In the genomic region with DNA sequence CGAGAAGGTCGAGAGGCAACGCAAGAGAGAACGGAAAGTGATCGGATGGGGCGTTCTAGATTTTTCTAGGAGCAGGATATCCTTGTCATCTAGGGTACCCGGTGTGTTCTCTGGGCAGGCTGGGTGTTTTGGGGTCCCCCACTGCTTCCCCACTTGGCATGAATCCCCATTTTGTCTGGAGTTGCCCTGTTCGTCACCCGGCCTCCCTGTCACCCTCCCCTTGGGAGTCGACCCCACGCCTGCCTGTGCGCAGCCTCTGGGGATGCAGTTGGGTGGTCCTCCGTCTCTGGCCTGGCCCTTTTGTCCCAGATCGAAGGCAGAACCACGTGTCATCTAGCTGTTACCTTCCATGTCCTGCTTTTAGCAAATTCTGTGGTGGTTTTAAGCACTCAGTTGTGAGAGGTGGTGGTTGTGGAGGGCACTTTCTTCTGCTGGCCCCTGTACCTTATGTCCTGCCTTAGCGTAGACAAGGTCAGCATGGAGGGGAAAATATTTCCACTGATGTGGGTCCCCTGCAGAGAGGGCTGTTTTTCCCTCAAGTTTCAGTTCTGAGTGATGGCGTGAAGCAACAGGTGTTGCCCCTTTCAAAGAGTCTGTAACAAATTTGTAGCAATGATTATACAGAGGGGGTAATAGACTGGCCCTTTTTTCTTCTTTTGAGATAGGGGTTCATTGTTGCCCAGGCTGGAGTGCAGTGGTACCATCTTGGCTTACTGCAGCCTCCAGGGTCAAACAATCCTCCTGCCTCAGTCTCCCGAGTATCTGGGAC, we compare ENCODE assay signal across 1 cellular context.
TF ChIP-seq lines count a peak whose summit lies in the region.

No MANE protein-coding gene starts in this region.

TF ChIP-seq in IMR-90, 13 proteins besides CTCF, POLR2A, EP300 and RAD21:
- no peak for TF ChIP-seq MAZ (IDR thresholded peaks at IDR 0.05; ENCODE audit: borderline replicate concordance, low read depth, low read length)
- no peak for TF ChIP-seq NFE2L2 (IDR thresholded peaks at IDR 0.05; ENCODE audit: low read depth, low read length)
- no peak for TF ChIP-seq MAFK (IDR thresholded peaks at IDR 0.05; ENCODE audit: low read depth, low read length)
- TF ChIP-seq FOS (IDR thresholded peaks at IDR 0.05; ENCODE audit: low read depth, low read length): no peak
- no peak for TF ChIP-seq RFX5 (IDR thresholded peaks at IDR 0.05; ENCODE audit: low read depth, low read length)
- TF ChIP-seq, protein P1, sequence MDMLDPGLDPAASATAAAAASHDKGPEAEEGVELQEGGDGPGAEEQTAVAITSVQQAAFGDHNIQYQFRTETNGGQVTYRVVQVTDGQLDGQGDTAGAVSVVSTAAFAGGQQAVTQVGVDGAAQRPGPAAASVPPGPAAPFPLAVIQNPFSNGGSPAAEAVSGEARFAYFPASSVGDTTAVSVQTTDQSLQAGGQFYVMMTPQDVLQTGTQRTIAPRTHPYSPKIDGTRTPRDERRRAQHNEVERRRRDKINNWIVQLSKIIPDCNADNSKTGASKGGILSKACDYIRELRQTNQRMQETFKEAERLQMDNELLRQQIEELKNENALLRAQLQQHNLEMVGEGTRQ (IDR thresholded peaks at IDR 0.05; ENCODE audit: low read depth, low read length): no peak
- TF ChIP-seq, protein P2, sequence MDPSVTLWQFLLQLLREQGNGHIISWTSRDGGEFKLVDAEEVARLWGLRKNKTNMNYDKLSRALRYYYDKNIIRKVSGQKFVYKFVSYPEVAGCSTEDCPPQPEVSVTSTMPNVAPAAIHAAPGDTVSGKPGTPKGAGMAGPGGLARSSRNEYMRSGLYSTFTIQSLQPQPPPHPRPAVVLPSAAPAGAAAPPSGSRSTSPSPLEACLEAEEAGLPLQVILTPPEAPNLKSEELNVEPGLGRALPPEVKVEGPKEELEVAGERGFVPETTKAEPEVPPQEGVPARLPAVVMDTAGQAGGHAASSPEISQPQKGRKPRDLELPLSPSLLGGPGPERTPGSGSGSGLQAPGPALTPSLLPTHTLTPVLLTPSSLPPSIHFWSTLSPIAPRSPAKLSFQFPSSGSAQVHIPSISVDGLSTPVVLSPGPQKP (IDR thresholded peaks at IDR 0.05; ENCODE audit: borderline replicate concordance, low read depth, low read length): no peak
- no peak for TF ChIP-seq CEBPB (IDR thresholded peaks at IDR 0.05; ENCODE audit: low read depth, low read length)
- TF ChIP-seq SMC3 (IDR thresholded peaks at IDR 0.05; ENCODE audit: low read depth, low read length): no peak
- TF ChIP-seq MXI1 (IDR thresholded peaks at IDR 0.05; ENCODE audit: borderline replicate concordance, low read depth, low read length): no peak
- TF ChIP-seq RCOR1 (IDR thresholded peaks at IDR 0.05; ENCODE audit: insufficient replicate concordance, low read length): no peak
- TF ChIP-seq CHD1 (IDR thresholded peaks at IDR 0.05; ENCODE audit: low read depth, low read length): no peak
- no peak for TF ChIP-seq BHLHE40 (IDR thresholded peaks at IDR 0.05; ENCODE audit: low read depth, low read length)
TF ChIP-seq in IMR-90: peak in this region for 0.
